ENCODE assay signal across 24 cellular contexts in genomic region chr5:37254581-37254980, GRCh38.
"Had no signal": no experiment of that assay in that cellular context is flagged by ENCODE, and none has a peak within 500 bp of the region (broad histone marks: within the 10 kb centered on the region; RNA-seq: fewer than 3 reads in every experiment).

No MANE protein-coding gene starts in this region.

- H3K36me3 ChIP-seq: neutrophil, ovary, right lobe of liver, sigmoid colon, stomach, thoracic aorta, thyroid gland, upper lobe of left lung, vagina had no signal

- DNase-seq: naive B cell; naive thymus-derived CD8-positive, alpha-beta T cell; nephron progenitor cell; nucleus accumbens; ovary; psoas muscle; right cardiac atrium; right lobe of liver; sigmoid colon; small intestine; stimulated activated CD4-positive, alpha-beta T cell treated with anti-CD3 and anti-CD28 coated beads, Interleukin-15, amount 100 ng/mL, for 24 hours; stimulated activated CD4-positive, alpha-beta T cell treated with anti-CD3 and anti-CD28 coated beads, Interleukin-2, amount 100 ng/mL, for 24 hours; stimulated activated CD4-positive, alpha-beta T cell treated with anti-CD3 and anti-CD28 coated beads, Interleukin-2, amount 100 ng/mL, for 48 hours; stimulated activated CD4-positive, alpha-beta T cell treated with anti-CD3 and anti-CD28 coated beads, Interleukin-4, amount 100 ng/mL, for 24 hours; stimulated activated naive B cell treated with anti-CD40 and anti-IgM and Interleukin-4, amounts not matched to agents 10 μg/mL and 1 μg/mL and 100 μg/mL, for 72 hours; stimulated activated naive CD4-positive, alpha-beta T cell treated with Interleukin-2 at 50 U/mL for 16 hours; stomach; thyroid gland; trophoblast cell had no signal

- H3K27me3 ChIP-seq: ovary, right lobe of liver, sigmoid colon, stomach, thyroid gland, tibial nerve, upper lobe of left lung, vagina had no signal

- H3K4me3 ChIP-seq: ovary, psoas muscle, right lobe of liver, sigmoid colon, stomach, thoracic aorta, thyroid gland, tibial nerve, upper lobe of left lung, vagina had no signal

- H3K9me3 ChIP-seq: neutrophil, right lobe of liver, sigmoid colon, stomach, thoracic aorta, thyroid gland, upper lobe of left lung, vagina had no signal

- H3K4me1 ChIP-seq: psoas muscle, right lobe of liver, vagina had no signal

- H3K27ac ChIP-seq: neutrophil, ovary, psoas muscle, right lobe of liver, sigmoid colon, stomach, thoracic aorta, thyroid gland, tibial nerve, upper lobe of left lung, vagina had no signal
